Comparison of ENCODE assay signal across 18 cellular contexts in genomic region chr14:69303086-69303485, GRCh38. TPM values are rescaled to one million over a fixed set of nuclear protein-coding genes. Genes with fewer than 3 reads are reported as not detected.
DNase-seq lines count a peak whose midpoint lies in the region; ATAC-seq and TF ChIP-seq lines count a peak whose summit lies in the region.
"Had no signal": no experiment of that assay in that cellular context is flagged by ENCODE, and none has a peak within 500 bp of the region (broad histone marks: within the 10 kb centered on the region; RNA-seq: fewer than 3 reads in every experiment).

No MANE protein-coding gene starts in this region.

- H3K36me3 ChIP-seq in GM23338 (ENCODE audit: insufficient read depth) (no peaks in the 10 kb centered on the region), endodermal cell (ENCODE audit: control insufficient read depth, insufficient read depth, low read length) (no peaks in the 10 kb centered on the region), sigmoid colon (no peaks in the 10 kb centered on the region)
- H3K36me3 ChIP-seq: HAP-1 had no signal

- H3K27me3 ChIP-seq in GM23338 (ENCODE audit: insufficient read depth): no peaks in the 10 kb centered on the region
- peaks cover 6% of the 10 kb centered on the region for H3K27me3 ChIP-seq in endodermal cell (ENCODE audit: control insufficient read depth, insufficient read depth, low read length, poor library complexity, severe bottlenecking)
- H3K27me3 ChIP-seq in sigmoid colon: no peaks in the 10 kb centered on the region

- H3K9me2 ChIP-seq in GM23338 (ENCODE audit: insufficient read depth): no peaks in the 10 kb centered on the region

- H3K27me3 Mint-ChIP-seq in GM23338 (ENCODE audit: insufficient read depth, low read depth, poor library complexity) (peaks cover 3% of the 10 kb centered on the region), endodermal cell (ENCODE audit: insufficient read depth) (peaks cover 7% of the 10 kb centered on the region)

- no peaks in the 10 kb centered on the region for H3K79me2 ChIP-seq in GM23338 (replicated peaks; ENCODE audit: insufficient read depth)

- DNase-seq in activated CD8-positive, alpha-beta memory T cell treated with anti-CD3 and anti-CD28 coated beads, Interleukin-2, amount 50 U/mL, for 48 hours: peak; percentile 25
- no peak for DNase-seq in activated CD8-positive, alpha-beta memory T cell treated with anti-CD3 and anti-CD28 coated beads for 24 hours
- peak; percentile 33 for DNase-seq in GM23338 (ENCODE audit: low spot score)
- DNase-seq in endodermal cell: peak; percentile 50
- peak; percentile 22 for DNase-seq in sigmoid colon
- DNase-seq in NCI-H2107 (lab: John Stamatoyannopoulos, UW): no peak
- no peak for DNase-seq in HCEC 1CT
- DNase-seq: 8988T; C1 segment of cervical spinal cord; Calu3; CD4-positive, alpha-beta T cell; DMS 273 treated with DMSO at 0.1 percent for 48 hours; GOT3; HFFc6 had no signal

- no peaks in the 10 kb centered on the region for H3K9me3 Mint-ChIP-seq in GM23338
- H3K9me3 Mint-ChIP-seq in endodermal cell: no peaks in the 10 kb centered on the region
- H3K9me3 Mint-ChIP-seq: CD4-positive, alpha-beta T cell; HFFc6 had no signal

- intact Hi-C loops in sigmoid colon (cut with DNase I): no loop called here

- no peaks in the 10 kb centered on the region for H3K4me1 ChIP-seq in GM23338 (ENCODE audit: insufficient read depth)
- H3K4me1 ChIP-seq in endodermal cell (ENCODE audit: control insufficient read depth, insufficient read depth, low read length): no peaks in the 10 kb centered on the region
- H3K4me1 ChIP-seq in sigmoid colon: no peaks in the 10 kb centered on the region
- H3K4me1 ChIP-seq: HAP-1 had no signal

- H3K4me1 Mint-ChIP-seq in GM23338 (peaks cover 2% of the 10 kb centered on the region; the same call in 1 of the 3 replicates), endodermal cell (peaks cover 5% of the 10 kb centered on the region)
- H3K4me1 Mint-ChIP-seq: B cell had no signal

- no peaks in the 10 kb centered on the region for H4K20me1 ChIP-seq in GM23338 (replicated peaks; ENCODE audit: insufficient read depth)

- 64 to 100% methylated on average over 1 to 2 of the region's 2 CpGs for WGBS in endodermal cell (ENCODE audit: insufficient coverage in 1 of 2, insufficient read length in 1 of 2), 2 experiments
- WGBS in sigmoid colon, 2 donors: 85 to 87% methylated on average over 2 of the region's 2 CpGs

- no peak overlapping the region for H3K4me3 Mint-ChIP-seq in GM23338
- no peak overlapping the region for H3K4me3 Mint-ChIP-seq in endodermal cell
- H3K4me3 Mint-ChIP-seq: B cell; CD4-positive, alpha-beta T cell; HFFc6 had no signal

- peak; percentile 18; the same call in 2 of the 3 replicates for ATAC-seq in GM23338
- no peak for ATAC-seq in HG02938 (IDR thresholded peaks at IDR 0.05; ENCODE audit: unreplicated experiment)

- H3K4me2 ChIP-seq in GM23338: no peak overlapping the region

- H3K4me3 ChIP-seq in GM23338 (no peak overlapping the region), endodermal cell (ENCODE audit: low read length) (no peak overlapping the region), sigmoid colon (no peak overlapping the region)
- H3K4me3 ChIP-seq: HAP-1 had no signal

- TF ChIP-seq CTCF in GM23338 (conservative IDR thresholded peaks at IDR 0.05; ENCODE audit: low read depth in 2 of 2) (no peak), endodermal cell (conservative IDR thresholded peaks at IDR 0.05) (no peak), sigmoid colon (IDR thresholded peaks at IDR 0.05) (no peak)

- no peak overlapping the region for H3K9ac ChIP-seq in endodermal cell (ENCODE audit: extremely low read depth, low read length, poor library complexity, severe bottlenecking)

- no peaks in the 10 kb centered on the region for H3F3A ChIP-seq in GM23338 (replicated peaks; ENCODE audit: low read depth)

- H3K27ac ChIP-seq in GM23338 (ENCODE audit: low read depth) (no peak overlapping the region), endodermal cell (ENCODE audit: low read depth, low read length) (no peak overlapping the region), sigmoid colon (no peak overlapping the region)
- H3K27ac ChIP-seq: HL-60 had no signal

- no peaks in the 10 kb centered on the region for H3K9me3 ChIP-seq in endodermal cell (ENCODE audit: control insufficient read depth, low read length)
- no peaks in the 10 kb centered on the region for H3K9me3 ChIP-seq in sigmoid colon
- H3K9me3 ChIP-seq: HAP-1 had no signal

- TF ChIP-seq EP300 in sigmoid colon (IDR thresholded peaks at IDR 0.05): no peak

- no peaks in the 10 kb centered on the region for H3K36me3 Mint-ChIP-seq in GM23338 (ENCODE audit: low read depth)
- no peaks in the 10 kb centered on the region for H3K36me3 Mint-ChIP-seq in endodermal cell (ENCODE audit: low read depth)

- no peak overlapping the region for H2AFZ ChIP-seq in GM23338

- no peak overlapping the region for H3K27ac Mint-ChIP-seq in GM23338
- no peak overlapping the region for H3K27ac Mint-ChIP-seq in endodermal cell
- H3K27ac Mint-ChIP-seq: B cell; CD4-positive, alpha-beta T cell; HFFc6 had no signal

- no peak for TF ChIP-seq POLR2A in sigmoid colon (IDR thresholded peaks at IDR 0.05)

TF ChIP-seq in GM23338, 12 proteins besides CTCF, POLR2A, EP300 and RAD21:
- no peak for TF ChIP-seq POLR2AphosphoS5 (IDR thresholded peaks at IDR 0.05; ENCODE audit: low read depth)

RNA-seq across cellular contexts. Expression of gene GALNT16, which starts 43.1 kb away (rescaled TPM):
- total RNA-seq in GM23338 (2014; rRNA removed; shearing (Covaris generic)): 2.9 and 5.3 TPM in 2 replicates
- polyA plus RNA-seq in GM23338 (2016; fragmentation: Nextera tagmentation; extraction: Ambion mirVana) (0.90 and 1.5 TPM in 2 replicates), sigmoid colon (1 to 10 TPM in 2 of 3 donors, not detected in 1; 2.4 to 3.0 TPM)
- total RNA-seq in endodermal cell (1 to 10 TPM; 2.2 to 8.0 TPM), sigmoid colon (10 to 100 TPM in 2 of 4 donors, 1 to 10 TPM in 2; 4.3 to 20.5 (median 9.4) TPM)
- polyA plus RNA-seq in endodermal cell (2013, experiment 1 of 2): 22.3 TPM
- polyA plus RNA-seq in endodermal cell (2013, experiment 2 of 2): 17.7 TPM
- total RNA-seq: CD4-positive, alpha-beta T cell had no signal

Comparison
In these comparisons a context has a peak if more than half of its experiments do, and no peak if none do; other contexts are left out.
1. DNase-seq: peak in activated CD8-positive, alpha-beta memory T cell treated with anti-CD3 and anti-CD28 coated beads, Interleukin-2, amount 50 U/mL, for 48 hours (single experiment), GM23338 (single experiment), endodermal cell (single experiment) and sigmoid colon (single experiment); none in activated CD8-positive, alpha-beta memory T cell treated with anti-CD3 and anti-CD28 coated beads for 24 hours (single experiment), NCI-H2107 (single experiment) and HCEC 1CT (single experiment).